8 cellular contexts compared by ENCODE assay signal in genomic region chr3:25789596-25790556, GRCh38. TPM values are rescaled to one million over a fixed set of nuclear protein-coding genes. Genes with fewer than 3 reads are reported as not detected.
DNase-seq lines count a peak whose midpoint lies in the region; ATAC-seq and TF ChIP-seq lines count a peak whose summit lies in the region.

Gene OXSM (plus strand): TSS chr3:25790090. CDS start chr3:25791021, 931 bp downstream.

- H3K4me3 ChIP-seq in GM12875 (ENCODE audit: low read depth, low read length) (peak within 1 kb of the TSS; percentile 54), parathyroid adenoma (ENCODE audit: low read depth, low read length) (peak within 1 kb of the TSS; percentile 78), tibial nerve (peak within 1 kb of the TSS; percentile 53 to 69 (median 63))

- TF ChIP-seq EP300 in tibial nerve (IDR thresholded peaks at IDR 0.05) = peak; percentile 92

- peak within 1 kb of the TSS; percentile 85 for H3K4me2 ChIP-seq in parathyroid adenoma (ENCODE audit: low read length)

- peak within 1 kb of the TSS; percentile 95 for H3K27ac ChIP-seq in parathyroid adenoma
- H3K27ac ChIP-seq in tibial nerve = peak within 1 kb of the TSS; percentile 69 to 89 (median 82)

- H3K27me3 ChIP-seq in parathyroid adenoma (ENCODE audit: control insufficient read depth, insufficient read depth, low read length) = no peaks in the 10 kb centered on the region
- H3K27me3 ChIP-seq in tibial nerve = no peaks in the 10 kb centered on the region

- H3K36me3 ChIP-seq in parathyroid adenoma (ENCODE audit: control insufficient read depth, insufficient read depth, low read length) (no peaks in the 10 kb centered on the region), tibial nerve (peaks cover 0 to 11% (median 0%) of the 10 kb centered on the region in 3 donors)

- H2AFZ ChIP-seq in parathyroid adenoma = peak within 1 kb of the TSS; percentile 94

- H3K4me1 ChIP-seq in parathyroid adenoma (peaks cover 3% of the 10 kb centered on the region), tibial nerve (peaks cover 0 to 28% (median 6%) of the 10 kb centered on the region in 4 donors)

- WGBS in tibial nerve, 2 donors = 0 to 1% methylated on average over 48 to 56 of the region's 56 CpGs

- H3K9ac ChIP-seq in parathyroid adenoma = peak within 1 kb of the TSS; percentile 57

- peak; percentile 95 for ATAC-seq in HG02763 (IDR thresholded peaks at IDR 0.05; ENCODE audit: unreplicated experiment)

- no peaks in the 10 kb centered on the region for H3K79me2 ChIP-seq in parathyroid adenoma

- TF ChIP-seq CTCF in GM12875 (IDR thresholded peaks at IDR 0.05; ENCODE audit: borderline replicate concordance, insufficient read depth, low read depth, low read length) = no peak
- no peak for TF ChIP-seq CTCF in parathyroid adenoma (IDR thresholded peaks at IDR 0.05)
- peak in 1 of 5 experiments; percentile 19 for TF ChIP-seq CTCF in tibial nerve (IDR thresholded peaks at IDR 0.05)

- DNase-seq in NCI-H1417 treated with DMSO at 0.1 percent for 48 hours (lab: John Stamatoyannopoulos, UW) (peak; percentile 26), SW480 (ENCODE audit: low spot score) (peak; percentile 87), cardiac septum (ENCODE audit: low spot score) (peak; percentile 93), tibial nerve (ENCODE audit: low spot score in 2 of 2) (peak; percentile 41 to 57)
- DNase-seq in activated naive CD8-positive, alpha-beta T cell treated with anti-CD3 and anti-CD28 coated beads, Interleukin-2, amount 50 U/mL, for 16 hours (ENCODE audit: low read depth, low spot score) = peak; percentile 89

- peak; percentile 42 to 69 for TF ChIP-seq POLR2A in tibial nerve (IDR thresholded peaks at IDR 0.05)

- intact Hi-C loops in cardiac septum (cut with DNase I) = loop anchor here (5.0 to 10.0 kb wide), 2 partner anchors 322 to 335 kb away; no protein-coding TSS in a partner anchor

- no peaks in the 10 kb centered on the region for H3K9me3 ChIP-seq in parathyroid adenoma (ENCODE audit: control insufficient read depth, low read length)
- no peaks in the 10 kb centered on the region for H3K9me3 ChIP-seq in tibial nerve

RNA-seq across cellular contexts. Expression of gene OXSM, which starts in this region (rescaled TPM):
- total RNA-seq in cardiac septum (11.0 TPM), tibial nerve (10 to 100 TPM in 1 of 4 donors, 1 to 10 TPM in 3; 4.5 to 13.5 (median 6.2) TPM)

Comparison
In these comparisons a context has a peak if more than half of its experiments do, and no peak if none do; other contexts are left out.
1. Peak in every context shown above with its lines: DNase-seq, ATAC-seq, H3K4me3 ChIP-seq and H3K27ac ChIP-seq.
2. DNase-seq: peak in every context shown above with its lines; median percentile 93 in cardiac septum; 89 in activated naive CD8-positive, alpha-beta T cell treated with anti-CD3 and anti-CD28 coated beads, Interleukin-2, amount 50 U/mL, for 16 hours; 87 in SW480; 49 in tibial nerve; 26 in NCI-H1417 treated with DMSO at 0.1 percent for 48 hours.